Comparison of ENCODE assay signal across 11 cellular contexts in the genomic region with DNA sequence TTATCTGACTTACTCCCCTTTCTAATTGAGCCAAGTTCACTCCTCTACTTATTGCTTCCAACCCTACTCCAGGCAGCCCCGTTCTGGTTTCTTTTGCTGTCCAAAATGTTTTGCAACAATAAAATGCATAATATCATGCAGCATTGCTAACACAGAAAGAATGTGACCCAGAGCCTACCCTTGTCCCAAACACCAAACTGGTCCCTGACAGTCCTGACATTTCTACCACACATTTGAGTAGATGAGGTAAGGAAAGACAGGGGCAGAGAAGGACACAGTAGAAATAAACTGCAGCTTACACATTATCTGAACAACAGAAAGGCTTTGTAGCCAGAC. TPM values are rescaled to one million over a fixed set of nuclear protein-coding genes. Genes with fewer than 3 reads are reported as not detected.
DNase-seq lines count a peak whose midpoint lies in the region; ATAC-seq and TF ChIP-seq lines count a peak whose summit lies in the region.
"Had no signal": no experiment of that assay in that cellular context is flagged by ENCODE, and none has a peak within 500 bp of the region (broad histone marks: within the 10 kb centered on the region; RNA-seq: fewer than 3 reads in every experiment).

No MANE protein-coding gene starts in this region.

- H3K27ac Mint-ChIP-seq in Calu3 (ENCODE audit: unreplicated experiment) (peak overlapping the region; percentile 82), T-helper 17 cell (no peak overlapping the region)
- H3K27ac Mint-ChIP-seq: activated CD4-positive, alpha-beta memory T cell treated with anti-CD3 and anti-CD28 coated beads, Interleukin-2, amount 10 ng/mL, durations not matched to agents 7 days and 5 days had no signal

- intact Hi-C loops in Calu3 (cut with micrococcal nuclease; ENCODE audit: unreplicated experiment) (loop anchor here (5.0 kb wide), 1 partner anchor 185 kb away; no protein-coding TSS in a partner anchor), Right ventricle myocardium superior (cut with DNase I) (no loop called here)

- TF ChIP-seq CTCF in Calu3 (IDR thresholded peaks at IDR 0.05; ENCODE audit: unreplicated experiment), result no peak
- no peak for TF ChIP-seq CTCF in VCaP (conservative IDR thresholded peaks at IDR 0.05)

- no peaks in the 10 kb centered on the region for H3K9me3 Mint-ChIP-seq in Calu3 (ENCODE audit: low read depth, unreplicated experiment)

- H3K36me3 Mint-ChIP-seq in Calu3 (ENCODE audit: insufficient read depth, unreplicated experiment), result peaks cover 8% of the 10 kb centered on the region
- H3K36me3 Mint-ChIP-seq in T-helper 17 cell (ENCODE audit: low read depth), result no peaks in the 10 kb centered on the region

- H3K27me3 Mint-ChIP-seq in Calu3 (ENCODE audit: unreplicated experiment) (peaks cover 16% of the 10 kb centered on the region), T-helper 17 cell (no peaks in the 10 kb centered on the region)
- H3K27me3 Mint-ChIP-seq: activated CD4-positive, alpha-beta memory T cell treated with anti-CD3 and anti-CD28 coated beads, Interleukin-2, amount 10 ng/mL, durations not matched to agents 7 days and 5 days had no signal

- no peak overlapping the region for H3K4me3 Mint-ChIP-seq in Calu3 (ENCODE audit: low read depth, unreplicated experiment)
- no peak overlapping the region for H3K4me3 Mint-ChIP-seq in T-helper 17 cell
- H3K4me3 Mint-ChIP-seq: activated CD4-positive, alpha-beta memory T cell treated with anti-CD3 and anti-CD28 coated beads, Interleukin-2, amount 10 ng/mL, durations not matched to agents 7 days and 5 days had no signal

- H3K9me3 ChIP-seq in T-helper 17 cell (ENCODE audit: control insufficient read depth, low read length, poor library complexity, severe bottlenecking), result no peaks in the 10 kb centered on the region

- no TSS peak for BruUV-seq in Calu3 (replicated peaks; lab: Mats Ljungman, UMichigan)

- peak overlapping the region; percentile 86 for H3K27ac ChIP-seq in VCaP

- ATAC-seq in Right ventricle myocardium superior (ENCODE audit: poor library complexity) (peak; percentile 81), T-helper 17 cell (no peak)

- CTCF ChIA-PET in Calu3 (lab: Charles Lee), result interaction anchor here (0.5 to 0.8 kb wide), 2 partner anchors 16 to 564 kb away, joined by 3 read pairs; no protein-coding TSS in a partner anchor

- DNase-seq in Calu3 (no peak), Right ventricle myocardium superior (no peak), renal cortical epithelial cell (ENCODE audit: low read depth) (peak; percentile 60), NCI-H345 (lab: John Stamatoyannopoulos, UW) (no peak), NCI-H510A treated with DMSO at 0.1 percent for 48 hours (lab: John Stamatoyannopoulos, UW) (no peak), T-helper 17 cell (no peak)
- no peak for DNase-seq in central memory CD4-positive, alpha-beta T cell
- DNase-seq: activated CD4-positive, alpha-beta memory T cell treated with anti-CD3 and anti-CD28 coated beads, Interleukin-2, amount 10 ng/mL, durations not matched to agents 7 days and 5 days; NCI-H1105 had no signal

- H3K4me1 Mint-ChIP-seq in Calu3 (ENCODE audit: low read depth, unreplicated experiment) (peaks cover 32% of the 10 kb centered on the region), T-helper 17 cell (no peaks in the 10 kb centered on the region)
- H3K4me1 Mint-ChIP-seq: activated CD4-positive, alpha-beta memory T cell treated with anti-CD3 and anti-CD28 coated beads, Interleukin-2, amount 10 ng/mL, durations not matched to agents 7 days and 5 days had no signal

RNA-seq across cellular contexts. Expression of a gene that starts 31.5 kb away (rescaled TPM):
- total RNA-seq in Calu3 (2022), result 173 and 210 TPM in 2 replicates
- total RNA-seq in Right ventricle myocardium superior, result 10.9 TPM
- total RNA-seq in renal cortical epithelial cell, result 7.1 and 12.9 TPM in 2 replicates
- not detected for total RNA-seq in T-helper 17 cell
- total RNA-seq: activated CD4-positive, alpha-beta memory T cell treated with anti-CD3 and anti-CD28 coated beads, Interleukin-2, amount 10 ng/mL, durations not matched to agents 7 days and 5 days; mononuclear cell had no signal

Comparison
In these comparisons a context has a peak if more than half of its experiments do, and no peak if none do; other contexts are left out.
1. RNA of a gene that starts 31.5 kb away (total RNA-seq): 173 to 210 TPM in Calu3; 7.1 to 12.9 TPM in renal cortical epithelial cell, 10.9 TPM in Right ventricle myocardium superior (single experiment) and not detected in T-helper 17 cell; every median in the first group is over 10 times any median in the second.